In the genomic region with DNA sequence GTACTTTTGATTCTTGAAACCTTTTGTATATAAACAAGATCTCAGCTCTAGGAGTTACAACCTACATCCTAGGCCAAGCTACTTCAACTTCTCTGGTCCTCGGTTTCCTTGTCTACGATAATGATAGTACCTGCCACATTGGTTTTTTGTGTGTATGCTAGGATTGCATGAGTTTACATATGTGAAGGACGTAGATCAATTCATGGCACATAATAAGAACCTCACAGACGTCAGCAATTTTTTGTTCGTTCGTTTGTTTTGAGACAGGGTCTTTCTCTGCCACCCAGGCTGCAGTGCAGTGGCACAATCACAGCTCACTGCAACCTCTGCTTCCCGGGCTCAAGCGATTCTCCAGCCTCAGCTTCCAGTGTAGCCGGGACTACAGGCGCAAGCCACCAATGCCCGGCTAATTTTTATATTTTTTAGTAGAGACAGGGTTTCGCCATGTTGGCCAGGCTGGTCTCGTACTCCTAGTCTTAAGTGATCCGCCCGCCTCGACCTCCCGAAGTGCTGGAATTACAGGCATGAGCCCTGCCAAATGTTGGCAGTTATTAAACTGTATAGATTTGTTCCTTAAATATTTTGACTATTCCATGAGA, we compare ENCODE assay signal across 8 cellular contexts. TPM values are rescaled to one million over a fixed set of nuclear protein-coding genes. Genes with fewer than 3 reads are reported as not detected.
DNase-seq lines count a peak whose midpoint lies in the region; ATAC-seq, FAIRE-seq and TF ChIP-seq lines count a peak whose summit lies in the region.

No MANE protein-coding gene starts in this region.

- H3K9me3 Mint-ChIP-seq in astrocyte (ENCODE audit: unreplicated experiment) = no peaks in the 10 kb centered on the region

- H3K4me1 ChIP-seq in ACC112 (ENCODE audit: control insufficient read depth, insufficient read depth, low read length, unreplicated experiment) = peaks cover 23% of the 10 kb centered on the region
- peaks cover 20% of the 10 kb centered on the region for H3K4me1 ChIP-seq in astrocyte (ENCODE audit: insufficient read depth, low read length)
- peaks cover 0 to 19% (median 6%) of the 10 kb centered on the region in 4 donors for H3K4me1 ChIP-seq in right lobe of liver
- H3K4me1 ChIP-seq in thyroid gland = peaks cover 10 to 14% of the 10 kb centered on the region in 2 donors

- ATAC-seq in right lobe of liver = peak in 3 of 4 donors; percentile 1 to 13 (median 11)

- peak overlapping the region; percentile 96 for H3K27ac Mint-ChIP-seq in astrocyte (ENCODE audit: unreplicated experiment)

- H3K27me3 ChIP-seq in ACC112 (ENCODE audit: insufficient read depth, low read length) (no peaks in the 10 kb centered on the region), HL-60 (ENCODE audit: insufficient read depth, poor library complexity, severe bottlenecking) (no peaks in the 10 kb centered on the region), astrocyte (ENCODE audit: insufficient read depth, low read length) (no peaks in the 10 kb centered on the region), right lobe of liver (no peaks in the 10 kb centered on the region), thyroid gland (no peaks in the 10 kb centered on the region)

- WGBS in right lobe of liver (ENCODE audit: insufficient coverage, low coverage, low lambda C conversion rate, missing lambda C conversion rate) = 23% methylated on average over 17 of the region's 17 CpGs
- 34 to 35% methylated on average over 17 of the region's 17 CpGs for WGBS in thyroid gland, 2 donors

- H4K20me1 ChIP-seq in astrocyte (ENCODE audit: insufficient read depth, low read length) = peaks cover 20% of the 10 kb centered on the region

- peak overlapping the region; percentile 99 for H3K4me3 Mint-ChIP-seq in astrocyte (ENCODE audit: unreplicated experiment)

- peak overlapping the region; percentile 99 for H3K4me2 ChIP-seq in astrocyte (ENCODE audit: low read length)

- FAIRE-seq in astrocyte (lab: Jason Lieb, UNC) = no peak

- H3K4me3 ChIP-seq in ACC112 (ENCODE audit: low read depth, low read length) (peak overlapping the region; percentile 94), HL-60 (replicated peaks; ENCODE audit: insufficient read depth, low read length) (peak overlapping the region; percentile 96), astrocyte (ENCODE audit: insufficient read depth, low read depth, low read length) (peak overlapping the region; percentile 94), right lobe of liver (peak overlapping the region; percentile 87 to 95 (median 94)), thyroid gland (replicated peaks in 1 of 3) (peak overlapping the region; percentile 64 to 97 (median 81))

- H3K79me2 ChIP-seq in ACC112 (ENCODE audit: control insufficient read depth, insufficient read depth, low read length, unreplicated experiment) (peaks cover 34% of the 10 kb centered on the region), astrocyte (ENCODE audit: insufficient read depth, low read length) (peaks cover 42% of the 10 kb centered on the region)

- peak overlapping the region; percentile 89 for H3K27ac ChIP-seq in ACC112 (ENCODE audit: low read depth, low read length)
- H3K27ac ChIP-seq in HL-60 (replicated peaks) = peak overlapping the region; percentile 84
- peak overlapping the region; percentile 94 for H3K27ac ChIP-seq in astrocyte (ENCODE audit: low read depth, low read length)
- peak overlapping the region; percentile 83 to 95 (median 90) for H3K27ac ChIP-seq in right lobe of liver
- peak overlapping the region; percentile 90 to 98 (median 91) for H3K27ac ChIP-seq in thyroid gland

- peaks cover 13% of the 10 kb centered on the region for H3K4me1 Mint-ChIP-seq in astrocyte (ENCODE audit: low read depth, unreplicated experiment)

- TF ChIP-seq POLR2A in right lobe of liver (IDR thresholded peaks at IDR 0.05) (no peak), thyroid gland (IDR thresholded peaks at IDR 0.05) (no peak)

- H2AFZ ChIP-seq in ACC112 (ENCODE audit: low read length, unreplicated experiment) = peak overlapping the region; percentile 98
- H2AFZ ChIP-seq in astrocyte (ENCODE audit: low read depth, low read length) = peak overlapping the region; percentile 94

- H3K9ac ChIP-seq in astrocyte (ENCODE audit: low read length) = peak overlapping the region; percentile 97

- intact Hi-C loops in right lobe of liver (cut with DNase I) (no loop called here), thyroid gland (cut with DNase I) (no loop called here)

- H3K27me3 Mint-ChIP-seq in astrocyte (ENCODE audit: low read depth, unreplicated experiment) = no peaks in the 10 kb centered on the region

- H3K36me3 Mint-ChIP-seq in astrocyte (ENCODE audit: low read depth, unreplicated experiment) = peaks cover 5% of the 10 kb centered on the region

- TF ChIP-seq CTCF in HL-60 (IDR thresholded peaks at IDR 0.05; ENCODE audit: insufficient read depth, low read length) = no peak
- TF ChIP-seq CTCF in astrocyte (IDR thresholded peaks at IDR 0.05; ENCODE audit: insufficient read depth, low read depth, low read length) = no peak
- TF ChIP-seq CTCF in right lobe of liver (IDR thresholded peaks at IDR 0.05) = no peak
- no peak for TF ChIP-seq CTCF in thyroid gland (IDR thresholded peaks at IDR 0.05)

- H3K36me3 ChIP-seq in ACC112 (ENCODE audit: insufficient read depth, low read length) = peaks cover 6% of the 10 kb centered on the region
- H3K36me3 ChIP-seq in astrocyte (ENCODE audit: insufficient read depth, low read length) = no peaks in the 10 kb centered on the region
- H3K36me3 ChIP-seq in right lobe of liver = peaks cover 0 to 6% (median 0%) of the 10 kb centered on the region in 4 donors
- H3K36me3 ChIP-seq in thyroid gland = no peaks in the 10 kb centered on the region

- H3K9me3 ChIP-seq in astrocyte (ENCODE audit: insufficient read depth, low read depth, low read length) = no peaks in the 10 kb centered on the region
- H3K9me3 ChIP-seq in right lobe of liver = no peaks in the 10 kb centered on the region
- no peaks in the 10 kb centered on the region for H3K9me3 ChIP-seq in thyroid gland

- DNase-seq in HL-60 (ENCODE audit: low read depth in 1 of 2, low spot score in 1 of 2) (peak in 1 of 2 experiments; percentile 15), astrocyte (ENCODE audit: low read depth) (peak; percentile 6), right lobe of liver (no peak), thyroid gland (peak in 1 of 2 donors; percentile 8), NCI-H2196 treated with DMSO at 0.1 percent for 48 hours (lab: John Stamatoyannopoulos, UW; ENCODE audit: unreplicated experiment) (no peak), NCI-H82 (lab: John Stamatoyannopoulos, UW) (no peak)
- no peak for DNase-seq in central memory CD4-positive, alpha-beta T cell

RNA-seq across cellular contexts. Expression of a gene that starts 0.7 kb away (rescaled TPM):
- total RNA-seq in astrocyte (103 and 109 TPM in 2 replicates), right lobe of liver (10 to 100 TPM; 33.2 to 50.0 (median 40.6) TPM), thyroid gland (100 to 1,000 TPM; 152 to 320 (median 177) TPM)
